25 cellular contexts compared by ENCODE assay signal in the genomic region with DNA sequence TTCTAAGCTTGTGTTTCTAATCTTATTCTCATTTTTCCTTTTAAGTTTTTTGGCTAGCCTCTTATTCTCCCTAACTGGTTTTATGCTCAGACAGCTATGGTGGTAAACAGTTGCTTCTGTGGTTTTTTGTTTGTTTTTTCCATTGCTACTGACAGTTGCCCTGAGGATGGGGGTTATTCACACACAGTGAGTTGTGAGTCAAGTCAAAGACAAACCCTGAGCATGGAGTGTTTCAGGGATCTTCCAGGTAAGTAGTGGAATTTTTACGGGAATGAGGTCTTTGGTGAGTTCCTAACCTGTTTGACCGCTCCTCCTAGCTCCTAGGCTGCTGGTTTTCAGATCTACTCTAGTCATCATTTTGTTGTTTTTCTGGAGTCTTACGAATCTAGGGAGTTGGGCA.
"Had no signal": no experiment of that assay in that cellular context is flagged by ENCODE, and none has a peak within 500 bp of the region (broad histone marks: within the 10 kb centered on the region; RNA-seq: fewer than 3 reads in every experiment).

No MANE protein-coding gene starts in this region.

- DNase-seq: activated CD4-positive, alpha-beta T cell treated with anti-CD3 and anti-CD28 coated beads for 48 hours; activated CD4-positive, alpha-beta T cell treated with anti-CD3 and anti-CD28 coated beads, Interleukin-2, amount 50 U/mL, for 4 hours; activated CD4-positive, CD25-positive, alpha-beta regulatory T cell treated with anti-CD3 and anti-CD28 coated beads, Interleukin-2, amount 50 U/mL, for 72 hours; activated CD8-positive, alpha-beta T cell treated with anti-CD3 and anti-CD28 coated beads, Interleukin-2, amount 10 ng/mL, durations not matched to agents 7 days and 5 days; activated effector memory CD4-positive, alpha-beta T cell treated with anti-CD3 and anti-CD28 coated beads, Interleukin-2, amount 50 U/mL, for 16 hours; activated naive CD4-positive, alpha-beta T cell treated with Interleukin-2 at 50 U/mL for 16 hours; activated naive CD8-positive, alpha-beta T cell treated with anti-CD3 and anti-CD28 coated beads, Interleukin-2, amount 50 U/mL, for 24 hours; activated T-cell treated with anti-CD3 and anti-CD28 coated beads, Interleukin-2, amount 50 U/mL, for 24 hours; amniotic stem cell; body of pancreas; NCI-H1092; NCI-H1417; NCI-H1930; NCI-H2171; NCI-H226; NCI-H526 treated with DMSO at 0.1 percent for 48 hours; NK-92 treated with Interleukin-12 subunit alpha and Interleukin-12 subunit beta, amount 100 ng/mL, for 24 hours; SHP77 had no signal

- H3K9me3 ChIP-seq: body of pancreas, SJSA1 had no signal

- H3K4me1 Mint-ChIP-seq: activated naive CD8-positive, alpha-beta T cell treated with anti-CD3 and anti-CD28 coated beads, Interleukin-2, amount 50 U/mL, for 24 hours had no signal

- H3K27ac ChIP-seq: ascending aorta, body of pancreas, SJSA1 had no signal

- H3K27ac Mint-ChIP-seq: activated CD8-positive, alpha-beta T cell treated with anti-CD3 and anti-CD28 coated beads, Interleukin-2, amount 10 ng/mL, durations not matched to agents 7 days and 5 days; activated naive CD4-positive, alpha-beta T cell treated with anti-CD3 and anti-CD28 coated beads, Interleukin-2, amount 50 U/mL, for 72 hours; activated naive CD8-positive, alpha-beta T cell treated with anti-CD3 and anti-CD28 coated beads, Interleukin-2, amount 50 U/mL, for 24 hours; activated T-cell treated with anti-CD3 and anti-CD28 coated beads, Interleukin-2, amount 50 U/mL, for 24 hours; activated T-helper 1 cell treated with anti-CD3 and anti-CD28 coated beads, Interleukin-12 subunit alpha, Interleukin-12 subunit beta, Interleukin-2, Interleukin-4 antibody, amounts not matched to agents 30 ng/mL and 10 ng/mL and 1 ng/mL, durations not matched to agents 14 hours and 24 hours and 36 hours; T-helper 1 cell treated with Interleukin-12 subunit alpha and Interleukin-12 subunit beta and Interleukin-4 antibody, amounts not matched to agents 30 μg/mL and 1 μg/mL, for 36 hours had no signal

- H3K27me3 Mint-ChIP-seq: activated naive CD8-positive, alpha-beta T cell treated with anti-CD3 and anti-CD28 coated beads, Interleukin-2, amount 50 U/mL, for 24 hours; activated T-cell treated with anti-CD3 and anti-CD28 coated beads, Interleukin-2, amount 50 U/mL, for 24 hours; central memory CD8-positive, alpha-beta T cell had no signal

- H3K4me3 ChIP-seq: ascending aorta, body of pancreas, SJSA1 had no signal

- H3K36me3 ChIP-seq: ascending aorta, SJSA1 had no signal

- ATAC-seq: activated CD8-positive, alpha-beta T cell treated with anti-CD3 and anti-CD28 coated beads, Interleukin-2, amount 10 ng/mL, durations not matched to agents 7 days and 5 days; activated naive CD4-positive, alpha-beta T cell treated with anti-CD3 and anti-CD28 coated beads, Interleukin-2, amount 50 U/mL, for 72 hours; activated naive CD8-positive, alpha-beta T cell treated with anti-CD3 and anti-CD28 coated beads, Interleukin-2, amount 50 U/mL, for 24 hours; body of pancreas; SK-N-SH treated with all-trans-retinoic acid at 6 μM for 48 hours had no signal

- H3K4me1 ChIP-seq: ascending aorta, body of pancreas had no signal

- H3K4me3 Mint-ChIP-seq: activated CD8-positive, alpha-beta T cell treated with anti-CD3 and anti-CD28 coated beads, Interleukin-2, amount 10 ng/mL, durations not matched to agents 7 days and 5 days; activated naive CD8-positive, alpha-beta T cell treated with anti-CD3 and anti-CD28 coated beads, Interleukin-2, amount 50 U/mL, for 24 hours; activated T-cell treated with anti-CD3 and anti-CD28 coated beads, Interleukin-2, amount 50 U/mL, for 24 hours; activated T-helper 1 cell treated with anti-CD3 and anti-CD28 coated beads, Interleukin-12 subunit alpha, Interleukin-12 subunit beta, Interleukin-2, Interleukin-4 antibody, amounts not matched to agents 30 ng/mL and 10 ng/mL and 1 ng/mL, durations not matched to agents 14 hours and 24 hours and 36 hours; central memory CD8-positive, alpha-beta T cell; T-helper 1 cell treated with Interleukin-12 subunit alpha and Interleukin-12 subunit beta and Interleukin-4 antibody, amounts not matched to agents 30 μg/mL and 1 μg/mL, for 36 hours had no signal

- H3K27me3 ChIP-seq: ascending aorta, body of pancreas, SJSA1 had no signal
